In the genomic region with DNA sequence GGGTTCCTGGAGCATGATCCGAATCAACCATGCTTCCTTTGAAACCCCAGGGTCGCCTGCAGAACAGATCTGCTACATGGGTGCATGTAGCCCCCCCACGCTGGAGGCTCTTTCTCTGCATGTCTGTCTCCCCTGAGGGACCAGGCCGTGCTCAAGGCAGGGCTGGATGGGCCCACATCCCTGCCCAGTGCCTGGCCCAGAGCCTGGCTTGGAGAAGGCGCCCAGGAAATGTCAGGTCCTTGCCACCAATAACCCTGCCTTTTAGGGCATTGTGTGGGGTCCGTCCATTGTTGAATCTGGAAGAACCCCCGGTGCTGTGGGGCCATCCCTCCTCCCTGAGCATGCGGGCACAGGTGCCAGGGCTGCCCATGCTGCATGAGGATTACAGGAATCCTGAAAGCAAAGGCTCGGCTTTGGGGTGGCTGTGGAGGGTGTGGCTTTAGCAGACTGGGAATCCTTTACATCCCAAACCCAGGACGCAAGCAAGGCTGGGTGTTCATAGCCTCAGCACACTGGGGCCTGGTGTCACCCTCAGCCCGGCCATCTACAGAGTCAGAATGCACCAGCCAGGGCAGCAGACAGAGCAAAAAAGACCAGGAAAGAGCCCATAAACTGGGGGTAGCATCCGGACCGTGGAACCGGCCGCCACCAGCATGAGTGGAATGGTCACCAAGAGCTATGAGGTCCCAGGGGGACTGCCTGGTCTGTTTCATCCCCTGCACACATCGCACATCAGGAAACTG, we compare ENCODE assay signal across 22 cellular contexts. TPM values are rescaled to one million over a fixed set of nuclear protein-coding genes. Genes with fewer than 3 reads are reported as not detected.
DNase-seq lines count a peak whose midpoint lies in the region; ATAC-seq and TF ChIP-seq lines count a peak whose summit lies in the region.
"Had no signal": no experiment of that assay in that cellular context is flagged by ENCODE, and none has a peak within 500 bp of the region (broad histone marks: within the 10 kb centered on the region; RNA-seq: fewer than 3 reads in every experiment).

No MANE protein-coding gene starts in this region.

- TF ChIP-seq CTCF in ascending aorta (IDR thresholded peaks at IDR 0.05): no peak
- TF ChIP-seq CTCF in upper lobe of right lung (IDR thresholded peaks at IDR 0.05): no peak

- intact Hi-C loops in ascending aorta (cut with DNase I): loop anchor here (2.0 kb wide), 1 partner anchor 49 kb away; the partner anchor contains the start of gene RTL6
- intact Hi-C loops in upper lobe of right lung (cut with DNase I): no loop called here
- intact Hi-C loops in CD4-positive, alpha-beta memory T cell (cut with micrococcal nuclease): no loop called here

- POLR2A ChIA-PET in CD4-positive, alpha-beta memory T cell (lab: Charles Lee; ENCODE audit: partially characterized antibody): no interaction called here

- H3K4me1 ChIP-seq in ascending aorta (peaks cover 3 to 8% of the 10 kb centered on the region in 2 donors), upper lobe of right lung (no peaks in the 10 kb centered on the region)
- peaks cover 23% of the 10 kb centered on the region for H3K4me1 ChIP-seq in CD4-positive, alpha-beta memory T cell (ENCODE audit: insufficient read depth, low read length)
- H3K4me1 ChIP-seq: Caco-2 had no signal

- H3K36me3 ChIP-seq in ascending aorta: no peaks in the 10 kb centered on the region
- H3K36me3 ChIP-seq in upper lobe of right lung: no peaks in the 10 kb centered on the region
- no peaks in the 10 kb centered on the region for H3K36me3 ChIP-seq in CD4-positive, alpha-beta memory T cell (ENCODE audit: insufficient read depth, low read length)
- H3K36me3 ChIP-seq: suprapubic skin had no signal

- no peak for ATAC-seq in activated CD4-positive, CD25-positive, alpha-beta regulatory T cell treated with anti-CD3 and anti-CD28 coated beads, Interleukin-2, amount 50 U/mL, for 24 hours
- ATAC-seq in upper lobe of right lung (no peak), GM18909 (IDR thresholded peaks at IDR 0.05; ENCODE audit: poor library complexity, unreplicated experiment) (no peak)
- ATAC-seq: left cardiac atrium had no signal

- H3K36me3 Mint-ChIP-seq in CD4-positive, alpha-beta memory T cell: peaks cover 0 to 5% of the 10 kb centered on the region in 2 donors

- H3K4me3 ChIP-seq in ascending aorta: no peak overlapping the region
- H3K4me3 ChIP-seq in upper lobe of right lung: no peak overlapping the region
- no peak overlapping the region for H3K4me3 ChIP-seq in CD4-positive, alpha-beta memory T cell (ENCODE audit: low read length in 2 of 2)
- H3K4me3 ChIP-seq: GM12878, suprapubic skin had no signal

- H3K27ac Mint-ChIP-seq in CD4-positive, alpha-beta memory T cell: peak overlapping the region in 2 of 7 donors; percentile 2 to 11
- H3K27ac Mint-ChIP-seq: activated CD4-positive, alpha-beta T cell treated with anti-CD3 and anti-CD28 coated beads, Interleukin-2, amount 10 ng/mL, durations not matched to agents 7 days and 5 days; activated T-helper 2 cell treated with anti-CD3 and anti-CD28 coated beads, Interferon-gamma antibody, Interleukin-2, Interleukin-4, amounts not matched to agents 10 μg/mL and 5 μg/mL and 100 μg/mL, durations not matched to agents 14 hours and 24 hours and 36 hours; nephron; T-helper 1 cell treated with Interleukin-12 subunit alpha and Interleukin-12 subunit beta and Interleukin-4 antibody, amounts not matched to agents 30 μg/mL and 1 μg/mL, for 36 hours had no signal

- no peaks in the 10 kb centered on the region for H3K27me3 Mint-ChIP-seq in CD4-positive, alpha-beta memory T cell
- H3K27me3 Mint-ChIP-seq: activated CD4-positive, alpha-beta T cell treated with anti-CD3 and anti-CD28 coated beads, Interleukin-2, amount 10 ng/mL, durations not matched to agents 7 days and 5 days had no signal

- H3K27me3 ChIP-seq in ascending aorta: no peaks in the 10 kb centered on the region
- no peaks in the 10 kb centered on the region for H3K27me3 ChIP-seq in upper lobe of right lung
- H3K27me3 ChIP-seq in CD4-positive, alpha-beta memory T cell (ENCODE audit: insufficient read depth, low read length): no peaks in the 10 kb centered on the region
- H3K27me3 ChIP-seq: suprapubic skin had no signal

- peaks cover 0 to 11% (median 5%) of the 10 kb centered on the region in 8 donors for H3K9me3 Mint-ChIP-seq in CD4-positive, alpha-beta memory T cell

- no peak overlapping the region for H3K4me3 Mint-ChIP-seq in CD4-positive, alpha-beta memory T cell
- H3K4me3 Mint-ChIP-seq: activated CD4-positive, alpha-beta T cell treated with anti-CD3 and anti-CD28 coated beads, Interleukin-2, amount 10 ng/mL, durations not matched to agents 7 days and 5 days; nephron; T-helper 1 cell treated with Interleukin-12 subunit alpha and Interleukin-12 subunit beta and Interleukin-4 antibody, amounts not matched to agents 30 μg/mL and 1 μg/mL, for 36 hours had no signal

- peak overlapping the region; percentile 22 to 68 for H3K27ac ChIP-seq in ascending aorta
- no peak overlapping the region for H3K27ac ChIP-seq in upper lobe of right lung
- no peak overlapping the region for H3K27ac ChIP-seq in CD4-positive, alpha-beta memory T cell (ENCODE audit: low read depth, low read length)
- H3K27ac ChIP-seq: 22Rv1, suprapubic skin had no signal

- DNase-seq in activated CD4-positive, CD25-positive, alpha-beta regulatory T cell treated with anti-CD3 and anti-CD28 coated beads, Interleukin-2, amount 50 U/mL, for 72 hours: peak; percentile 16
- peak in 1 of 2 donors; percentile 52 for DNase-seq in ascending aorta (ENCODE audit: low spot score in 2 of 2)
- peak; percentile 2 for DNase-seq in midbrain (lab: John Stamatoyannopoulos, UW)
- peak; percentile 59 for DNase-seq in upper lobe of right lung
- DNase-seq in CD4-positive, alpha-beta memory T cell: no peak
- no peak for DNase-seq in occipital lobe (lab: John Stamatoyannopoulos, UW)
- DNase-seq: activated CD4-positive, alpha-beta T cell treated with anti-CD3 and anti-CD28 coated beads, Interleukin-2, amount 10 ng/mL, durations not matched to agents 7 days and 5 days; Caco-2; DND-41; left cardiac atrium; NCI-H187; NCI-H526 treated with DMSO at 0.1 percent for 48 hours; SHP77; stimulated activated CD4-positive, alpha-beta T cell treated with anti-CD3 and anti-CD28 coated beads, Interleukin-1b, Interleukin-23, amount 100 ng/mL, for 48 hours had no signal

- no peaks in the 10 kb centered on the region for H3K9me3 ChIP-seq in ascending aorta
- no peaks in the 10 kb centered on the region for H3K9me3 ChIP-seq in upper lobe of right lung
- no peaks in the 10 kb centered on the region for H3K9me3 ChIP-seq in CD4-positive, alpha-beta memory T cell (ENCODE audit: control insufficient read depth in 1 of 2, low read length in 2 of 2)
- H3K9me3 ChIP-seq: Caco-2, suprapubic skin had no signal

- CTCF ChIA-PET in CD4-positive, alpha-beta memory T cell (lab: Charles Lee; ENCODE audit: partially characterized antibody): no interaction called here

- H3K4me1 Mint-ChIP-seq in CD4-positive, alpha-beta memory T cell: peaks cover 6 to 24% (median 11%) of the 10 kb centered on the region in 4 donors

RNA-seq across cellular contexts. Expression of gene RTL6, which starts 48.2 kb away (rescaled TPM):
- total RNA-seq in ascending aorta (26.8 TPM), upper lobe of right lung (18.4 TPM), occipital lobe (62.2 TPM)
- 10 to 100 TPM; 22.3 to 25.2 TPM for total RNA-seq in CD4-positive, alpha-beta memory T cell
- polyA plus RNA-seq in CD4-positive, alpha-beta memory T cell: 10 to 100 TPM in 1 of 2 donors, 1 to 10 TPM in 1; 4.3 to 11.9 TPM

Comparison
In these comparisons a context has a peak if more than half of its experiments do, and no peak if none do; other contexts are left out.
1. DNase-seq: peak in activated CD4-positive, CD25-positive, alpha-beta regulatory T cell treated with anti-CD3 and anti-CD28 coated beads, Interleukin-2, amount 50 U/mL, for 72 hours (single experiment), midbrain (single experiment) and upper lobe of right lung (single experiment); none in CD4-positive, alpha-beta memory T cell (0 of 5) and occipital lobe (single experiment).
2. H3K27ac ChIP-seq: peak in ascending aorta (2 of 2); none in upper lobe of right lung (single experiment) and CD4-positive, alpha-beta memory T cell (single experiment).